Comparison of ENCODE assay signal across 1 cellular context in the genomic region with DNA sequence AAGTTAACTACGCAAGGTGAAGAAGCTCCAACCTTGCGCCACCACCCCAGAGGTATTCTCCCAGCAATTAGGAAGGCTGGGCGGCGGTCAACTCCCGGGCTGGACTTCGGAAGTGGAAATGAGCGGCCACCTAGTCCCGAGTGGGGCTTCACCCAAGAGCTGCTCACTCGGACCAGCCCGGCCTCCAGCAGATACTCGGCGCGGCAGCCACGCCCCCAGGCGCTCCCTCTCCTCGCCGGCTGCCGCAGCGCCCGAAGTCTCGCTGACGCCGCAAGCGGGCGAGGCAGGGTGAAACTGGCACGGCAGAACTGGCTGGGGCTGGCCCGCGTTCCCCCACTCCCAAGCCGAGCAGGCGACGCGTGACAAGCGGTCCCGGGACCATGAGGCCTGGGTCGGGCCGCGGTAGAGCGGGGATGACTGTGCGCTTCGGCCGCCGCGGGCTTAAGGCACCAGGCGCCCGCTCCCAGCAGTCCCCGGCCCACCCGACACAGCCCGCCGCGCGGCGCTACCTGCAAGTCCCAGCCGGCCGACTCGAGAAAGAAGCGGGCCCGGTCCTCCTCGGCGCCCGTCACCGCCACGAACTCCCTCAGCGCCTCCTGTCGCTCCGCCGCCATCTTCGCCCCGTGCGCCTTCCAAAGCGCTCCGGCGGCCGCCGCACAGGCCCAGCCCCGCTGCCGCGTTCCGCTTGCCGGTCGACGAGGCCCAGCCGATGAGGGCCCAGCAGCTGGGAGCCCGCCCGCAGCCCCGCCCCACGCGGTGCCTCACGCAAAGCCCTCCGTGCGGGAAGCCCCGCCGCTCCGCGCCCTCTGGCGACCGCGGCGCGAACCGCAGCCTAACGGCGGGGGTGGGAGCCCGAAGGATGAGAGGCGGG.
TF ChIP-seq lines count a peak whose summit lies in the region.

A gene (minus strand): TSS at position 639 of the 871 bp plus-strand sequence. CDS start 25 bp downstream, at position 614.

TF ChIP-seq in HepG2, 621 proteins besides CTCF, POLR2A, EP300 and RAD21 (continued from another document and continues in another):
- TF ChIP-seq ARNT (IDR thresholded peaks at IDR 0.05) = no peak
- TF ChIP-seq, protein P1, sequence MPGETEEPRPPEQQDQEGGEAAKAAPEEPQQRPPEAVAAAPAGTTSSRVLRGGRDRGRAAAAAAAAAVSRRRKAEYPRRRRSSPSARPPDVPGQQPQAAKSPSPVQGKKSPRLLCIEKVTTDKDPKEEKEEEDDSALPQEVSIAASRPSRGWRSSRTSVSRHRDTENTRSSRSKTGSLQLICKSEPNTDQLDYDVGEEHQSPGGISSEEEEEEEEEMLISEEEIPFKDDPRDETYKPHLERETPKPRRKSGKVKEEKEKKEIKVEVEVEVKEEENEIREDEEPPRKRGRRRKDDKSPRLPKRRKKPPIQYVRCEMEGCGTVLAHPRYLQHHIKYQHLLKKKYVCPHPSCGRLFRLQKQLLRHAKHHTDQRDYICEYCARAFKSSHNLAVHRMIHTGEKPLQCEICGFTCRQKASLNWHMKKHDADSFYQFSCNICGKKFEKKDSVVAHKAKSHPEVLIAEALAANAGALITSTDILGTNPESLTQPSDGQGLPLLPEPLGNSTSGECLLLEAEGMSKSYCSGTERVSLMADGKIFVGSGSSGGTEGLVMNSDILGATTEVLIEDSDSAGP (CRISPR knock-in tag; IDR thresholded peaks at IDR 0.05; ENCODE audit: borderline replicate concordance) = peak; percentile 94
- TF ChIP-seq ZNF7 (CRISPR knock-in tag; IDR thresholded peaks at IDR 0.05) = no peak; the same call in 1 of the 2 replicates
- peak; percentile 97 for TF ChIP-seq KDM2A (CRISPR knock-in tag; IDR thresholded peaks at IDR 0.05; ENCODE audit: borderline replicate concordance, low read depth)
- TF ChIP-seq ZNF331 (CRISPR knock-in tag; IDR thresholded peaks at IDR 0.05) = peak; percentile 95
- TF ChIP-seq, protein P2, sequence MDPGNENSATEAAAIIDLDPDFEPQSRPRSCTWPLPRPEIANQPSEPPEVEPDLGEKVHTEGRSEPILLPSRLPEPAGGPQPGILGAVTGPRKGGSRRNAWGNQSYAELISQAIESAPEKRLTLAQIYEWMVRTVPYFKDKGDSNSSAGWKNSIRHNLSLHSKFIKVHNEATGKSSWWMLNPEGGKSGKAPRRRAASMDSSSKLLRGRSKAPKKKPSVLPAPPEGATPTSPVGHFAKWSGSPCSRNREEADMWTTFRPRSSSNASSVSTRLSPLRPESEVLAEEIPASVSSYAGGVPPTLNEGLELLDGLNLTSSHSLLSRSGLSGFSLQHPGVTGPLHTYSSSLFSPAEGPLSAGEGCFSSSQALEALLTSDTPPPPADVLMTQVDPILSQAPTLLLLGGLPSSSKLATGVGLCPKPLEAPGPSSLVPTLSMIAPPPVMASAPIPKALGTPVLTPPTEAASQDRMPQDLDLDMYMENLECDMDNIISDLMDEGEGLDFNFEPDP (CRISPR knock-in tag; conservative IDR thresholded peaks at IDR 0.05) = peak; percentile 99; the same call in 1 of the 2 replicates
- TF ChIP-seq RNF2 (conservative IDR thresholded peaks at IDR 0.05; ENCODE audit: low read depth) = peak; percentile 88
- TF ChIP-seq, protein P3, sequence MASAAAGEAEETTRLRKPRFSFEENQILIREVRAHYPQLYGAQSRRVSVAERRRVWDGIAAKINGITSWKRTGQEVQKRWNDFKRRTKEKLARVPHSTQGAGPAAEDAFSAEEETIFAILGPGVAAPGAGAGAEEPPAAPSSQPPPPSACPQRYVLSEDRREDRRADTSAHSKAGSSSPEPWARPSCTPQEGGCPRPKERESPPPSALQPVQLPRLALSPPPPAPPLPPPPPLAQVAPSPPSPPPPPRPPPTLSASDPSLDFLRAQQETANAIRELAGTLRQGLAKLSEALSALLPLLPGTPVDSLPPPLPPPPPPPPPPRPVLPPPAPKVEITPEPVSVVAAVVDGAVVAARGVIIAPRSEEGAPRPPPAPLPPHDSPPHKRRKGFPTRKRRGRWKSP (CRISPR knock-in tag; IDR thresholded peaks at IDR 0.05) = peak; percentile 91; the same call in 1 of the 2 replicates
- peak; percentile 90 for TF ChIP-seq ZNF557 (CRISPR knock-in tag; IDR thresholded peaks at IDR 0.05)
- TF ChIP-seq, protein P4, sequence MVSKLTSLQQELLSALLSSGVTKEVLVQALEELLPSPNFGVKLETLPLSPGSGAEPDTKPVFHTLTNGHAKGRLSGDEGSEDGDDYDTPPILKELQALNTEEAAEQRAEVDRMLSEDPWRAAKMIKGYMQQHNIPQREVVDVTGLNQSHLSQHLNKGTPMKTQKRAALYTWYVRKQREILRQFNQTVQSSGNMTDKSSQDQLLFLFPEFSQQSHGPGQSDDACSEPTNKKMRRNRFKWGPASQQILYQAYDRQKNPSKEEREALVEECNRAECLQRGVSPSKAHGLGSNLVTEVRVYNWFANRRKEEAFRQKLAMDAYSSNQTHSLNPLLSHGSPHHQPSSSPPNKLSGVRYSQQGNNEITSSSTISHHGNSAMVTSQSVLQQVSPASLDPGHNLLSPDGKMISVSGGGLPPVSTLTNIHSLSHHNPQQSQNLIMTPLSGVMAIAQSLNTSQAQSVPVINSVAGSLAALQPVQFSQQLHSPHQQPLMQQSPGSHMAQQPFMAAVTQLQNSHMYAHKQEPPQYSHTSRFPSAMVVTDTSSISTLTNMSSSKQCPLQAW (CRISPR knock-in tag; IDR thresholded peaks at IDR 0.05) = peak; percentile 75
- TF ChIP-seq ZNF343 (CRISPR knock-in tag; IDR thresholded peaks at IDR 0.05) = no peak; the same call in none of the 2 replicates
- TF ChIP-seq, protein P5, sequence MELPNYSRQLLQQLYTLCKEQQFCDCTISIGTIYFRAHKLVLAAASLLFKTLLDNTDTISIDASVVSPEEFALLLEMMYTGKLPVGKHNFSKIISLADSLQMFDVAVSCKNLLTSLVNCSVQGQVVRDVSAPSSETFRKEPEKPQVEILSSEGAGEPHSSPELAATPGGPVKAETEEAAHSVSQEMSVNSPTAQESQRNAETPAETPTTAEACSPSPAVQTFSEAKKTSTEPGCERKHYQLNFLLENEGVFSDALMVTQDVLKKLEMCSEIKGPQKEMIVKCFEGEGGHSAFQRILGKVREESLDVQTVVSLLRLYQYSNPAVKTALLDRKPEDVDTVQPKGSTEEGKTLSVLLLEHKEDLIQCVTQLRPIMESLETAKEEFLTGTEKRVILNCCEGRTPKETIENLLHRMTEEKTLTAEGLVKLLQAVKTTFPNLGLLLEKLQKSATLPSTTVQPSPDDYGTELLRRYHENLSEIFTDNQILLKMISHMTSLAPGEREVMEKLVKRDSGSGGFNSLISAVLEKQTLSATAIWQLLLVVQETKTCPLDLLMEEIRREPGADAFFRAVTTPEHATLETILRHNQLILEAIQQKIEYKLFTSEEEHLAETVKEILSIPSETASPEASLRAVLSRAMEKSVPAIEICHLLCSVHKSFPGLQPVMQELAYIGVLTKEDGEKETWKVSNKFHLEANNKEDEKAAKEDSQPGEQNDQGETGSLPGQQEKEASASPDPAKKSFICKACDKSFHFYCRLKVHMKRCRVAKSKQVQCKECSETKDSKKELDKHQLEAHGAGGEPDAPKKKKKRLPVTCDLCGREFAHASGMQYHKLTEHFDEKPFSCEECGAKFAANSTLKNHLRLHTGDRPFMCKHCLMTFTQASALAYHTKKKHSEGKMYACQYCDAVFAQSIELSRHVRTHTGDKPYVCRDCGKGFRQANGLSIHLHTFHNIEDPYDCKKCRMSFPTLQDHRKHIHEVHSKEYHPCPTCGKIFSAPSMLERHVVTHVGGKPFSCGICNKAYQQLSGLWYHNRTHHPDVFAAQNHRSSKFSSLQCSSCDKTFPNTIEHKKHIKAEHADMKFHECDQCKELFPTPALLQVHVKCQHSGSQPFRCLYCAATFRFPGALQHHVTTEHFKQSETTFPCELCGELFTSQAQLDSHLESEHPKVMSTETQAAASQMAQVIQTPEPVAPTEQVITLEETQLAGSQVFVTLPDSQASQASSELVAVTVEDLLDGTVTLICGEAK (IDR thresholded peaks at IDR 0.05) = no peak
- TF ChIP-seq, protein P5 (CRISPR knock-in tag; IDR thresholded peaks at IDR 0.05) = peak; percentile 92; the same call in 1 of the 2 replicates
- TF ChIP-seq GTF2F1 (IDR thresholded peaks at IDR 0.05; ENCODE audit: low read length) = no peak
- TF ChIP-seq ZKSCAN5 (CRISPR knock-in tag; IDR thresholded peaks at IDR 0.05) = peak; percentile 44; the same call in 1 of the 2 replicates
- TF ChIP-seq, protein P6, sequence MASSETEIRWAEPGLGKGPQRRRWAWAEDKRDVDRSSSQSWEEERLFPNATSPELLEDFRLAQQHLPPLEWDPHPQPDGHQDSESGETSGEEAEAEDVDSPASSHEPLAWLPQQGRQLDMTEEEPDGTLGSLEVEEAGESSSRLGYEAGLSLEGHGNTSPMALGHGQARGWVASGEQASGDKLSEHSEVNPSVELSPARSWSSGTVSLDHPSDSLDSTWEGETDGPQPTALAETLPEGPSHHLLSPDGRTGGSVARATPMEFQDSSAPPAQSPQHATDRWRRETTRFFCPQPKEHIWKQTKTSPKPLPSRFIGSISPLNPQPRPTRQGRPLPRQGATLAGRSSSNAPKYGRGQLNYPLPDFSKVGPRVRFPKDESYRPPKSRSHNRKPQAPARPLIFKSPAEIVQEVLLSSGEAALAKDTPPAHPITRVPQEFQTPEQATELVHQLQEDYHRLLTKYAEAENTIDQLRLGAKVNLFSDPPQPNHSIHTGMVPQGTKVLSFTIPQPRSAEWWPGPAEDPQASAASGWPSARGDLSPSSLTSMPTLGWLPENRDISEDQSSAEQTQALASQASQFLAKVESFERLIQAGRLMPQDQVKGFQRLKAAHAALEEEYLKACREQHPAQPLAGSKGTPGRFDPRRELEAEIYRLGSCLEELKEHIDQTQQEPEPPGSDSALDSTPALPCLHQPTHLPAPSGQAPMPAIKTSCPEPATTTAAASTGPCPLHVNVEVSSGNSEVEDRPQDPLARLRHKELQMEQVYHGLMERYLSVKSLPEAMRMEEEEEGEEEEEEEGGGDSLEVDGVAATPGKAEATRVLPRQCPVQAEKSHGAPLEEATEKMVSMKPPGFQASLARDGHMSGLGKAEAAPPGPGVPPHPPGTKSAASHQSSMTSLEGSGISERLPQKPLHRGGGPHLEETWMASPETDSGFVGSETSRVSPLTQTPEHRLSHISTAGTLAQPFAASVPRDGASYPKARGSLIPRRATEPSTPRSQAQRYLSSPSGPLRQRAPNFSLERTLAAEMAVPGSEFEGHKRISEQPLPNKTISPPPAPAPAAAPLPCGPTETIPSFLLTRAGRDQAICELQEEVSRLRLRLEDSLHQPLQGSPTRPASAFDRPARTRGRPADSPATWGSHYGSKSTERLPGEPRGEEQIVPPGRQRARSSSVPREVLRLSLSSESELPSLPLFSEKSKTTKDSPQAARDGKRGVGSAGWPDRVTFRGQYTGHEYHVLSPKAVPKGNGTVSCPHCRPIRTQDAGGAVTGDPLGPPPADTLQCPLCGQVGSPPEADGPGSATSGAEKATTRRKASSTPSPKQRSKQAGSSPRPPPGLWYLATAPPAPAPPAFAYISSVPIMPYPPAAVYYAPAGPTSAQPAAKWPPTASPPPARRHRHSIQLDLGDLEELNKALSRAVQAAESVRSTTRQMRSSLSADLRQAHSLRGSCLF (CRISPR knock-in tag; IDR thresholded peaks at IDR 0.05; ENCODE audit: borderline replicate concordance) = peak; percentile 90
- peak; percentile 98 for TF ChIP-seq ZNF570 (CRISPR knock-in tag; IDR thresholded peaks at IDR 0.05; ENCODE audit: borderline replicate concordance)
- no peak for TF ChIP-seq ZNF382 (CRISPR knock-in tag; IDR thresholded peaks at IDR 0.05; ENCODE audit: borderline replicate concordance)
- no peak for TF ChIP-seq ZNF660 (CRISPR knock-in tag; IDR thresholded peaks at IDR 0.05; ENCODE audit: borderline replicate concordance, low read depth)
- TF ChIP-seq ZNF468 (CRISPR knock-in tag; IDR thresholded peaks at IDR 0.05) = peak; percentile 98
- TF ChIP-seq CCAR2 (optimal IDR thresholded peaks at IDR 0.05; ENCODE audit: low read depth, low read length) = peak; percentile 99
- TF ChIP-seq RARG (CRISPR knock-in tag; IDR thresholded peaks at IDR 0.05; ENCODE audit: low read depth) = peak; percentile 99
- TF ChIP-seq, protein P7, sequence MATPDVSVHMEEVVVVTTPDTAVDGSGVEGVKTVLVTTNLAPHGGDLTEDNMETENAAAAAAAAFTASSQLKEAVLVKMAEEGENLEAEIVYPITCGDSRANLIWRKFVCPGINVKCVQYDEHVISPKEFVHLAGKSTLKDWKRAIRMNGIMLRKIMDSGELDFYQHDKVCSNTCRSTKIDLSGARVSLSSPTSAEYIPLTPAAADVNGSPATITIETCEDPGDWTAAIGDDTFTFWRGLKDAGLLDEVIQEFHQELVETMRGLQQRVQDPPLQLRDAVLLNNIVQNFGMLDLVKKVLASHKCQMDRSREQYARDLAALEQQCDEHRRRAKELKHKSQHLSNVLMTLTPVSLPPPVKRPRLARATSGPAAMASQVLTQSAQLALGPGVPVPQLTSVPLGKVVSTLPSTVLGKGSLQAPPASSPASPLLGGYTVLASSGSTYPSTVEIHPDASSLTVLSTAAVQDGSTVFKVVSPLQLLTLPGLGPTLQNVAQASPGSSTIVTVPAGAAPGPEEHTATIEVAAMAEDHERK (CRISPR knock-in tag; IDR thresholded peaks at IDR 0.05; ENCODE audit: low read depth) = peak; percentile 81
- peak; percentile 93 for TF ChIP-seq HOXA5 (CRISPR knock-in tag; IDR thresholded peaks at IDR 0.05)
- no peak for TF ChIP-seq RFX1 (IDR thresholded peaks at IDR 0.05)
- TF ChIP-seq HOXA9 (CRISPR knock-in tag; IDR thresholded peaks at IDR 0.05; ENCODE audit: borderline replicate concordance) = peak; percentile 94
